In the genomic region with DNA sequence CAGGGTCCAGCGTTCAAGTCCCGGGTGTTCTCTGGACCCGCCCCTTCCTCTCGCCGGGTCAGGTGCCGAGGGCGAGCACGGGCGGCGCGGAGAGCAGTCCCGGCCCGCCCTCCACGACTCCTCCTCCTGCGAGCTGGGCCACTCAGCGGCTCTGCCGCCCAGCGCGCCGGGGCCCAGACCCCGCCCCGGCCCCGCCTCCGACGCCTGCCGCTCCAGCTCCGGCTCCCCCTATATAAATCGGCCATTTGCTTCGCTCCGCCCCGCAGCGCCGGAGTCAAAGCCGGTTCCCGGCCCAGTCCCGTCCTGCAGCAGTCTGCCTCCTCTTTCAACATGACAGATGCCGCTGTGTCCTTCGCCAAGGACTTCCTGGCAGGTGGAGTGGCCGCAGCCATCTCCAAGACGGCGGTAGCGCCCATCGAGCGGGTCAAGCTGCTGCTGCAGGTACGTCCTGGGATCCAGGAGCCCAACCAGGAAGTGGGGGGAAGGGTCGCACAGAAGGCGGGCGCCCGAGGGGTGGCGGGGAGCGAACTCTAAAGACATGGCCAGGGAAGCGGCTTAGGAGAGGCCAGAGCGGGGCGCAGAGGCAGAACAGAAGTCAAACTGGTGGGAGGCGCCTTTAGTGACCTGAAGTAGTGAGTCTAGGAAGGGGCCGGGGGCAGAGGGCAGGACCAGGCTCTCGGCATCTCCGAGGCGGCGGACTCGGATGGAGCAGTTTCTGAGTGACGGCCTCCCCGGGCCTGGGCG, we compare ENCODE assay signal across 1 cellular context.
TF ChIP-seq lines count a peak whose summit lies in the region.

A gene (plus strand): TSS at position 259 of the 744 bp plus-strand sequence. CDS start 72 bp downstream, at position 331.

TF ChIP-seq in K562, 482 proteins besides CTCF, POLR2A, EP300 and RAD21 (continued from another document and continues in another):
- TF ChIP-seq, protein P1, sequence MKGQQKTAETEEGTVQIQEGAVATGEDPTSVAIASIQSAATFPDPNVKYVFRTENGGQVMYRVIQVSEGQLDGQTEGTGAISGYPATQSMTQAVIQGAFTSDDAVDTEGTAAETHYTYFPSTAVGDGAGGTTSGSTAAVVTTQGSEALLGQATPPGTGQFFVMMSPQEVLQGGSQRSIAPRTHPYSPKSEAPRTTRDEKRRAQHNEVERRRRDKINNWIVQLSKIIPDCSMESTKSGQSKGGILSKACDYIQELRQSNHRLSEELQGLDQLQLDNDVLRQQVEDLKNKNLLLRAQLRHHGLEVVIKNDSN (CRISPR knock-in tag; IDR thresholded peaks at IDR 0.05), result peak; percentile 77
- TF ChIP-seq ZNF224 (CRISPR knock-in tag; IDR thresholded peaks at IDR 0.05) (no peak), ZNF274 (IDR thresholded peaks at IDR 0.05; ENCODE audit: borderline replicate concordance, low read depth, low read length) (no peak), SLC30A9 (CRISPR knock-in tag; IDR thresholded peaks at IDR 0.05) (no peak), SMARCA4 (IDR thresholded peaks at IDR 0.05) (no peak), TCFL5 (CRISPR knock-in tag; conservative IDR thresholded peaks at IDR 0.05) (no peak), ZNF124 (CRISPR knock-in tag; IDR thresholded peaks at IDR 0.05) (no peak), ZNF589 (CRISPR knock-in tag; IDR thresholded peaks at IDR 0.05; ENCODE audit: low read depth) (no peak), ZNF175 (CRISPR knock-in tag; IDR thresholded peaks at IDR 0.05; ENCODE audit: low read depth) (no peak), ZNF57 (CRISPR knock-in tag; IDR thresholded peaks at IDR 0.05) (no peak)
- TF ChIP-seq, protein P2, sequence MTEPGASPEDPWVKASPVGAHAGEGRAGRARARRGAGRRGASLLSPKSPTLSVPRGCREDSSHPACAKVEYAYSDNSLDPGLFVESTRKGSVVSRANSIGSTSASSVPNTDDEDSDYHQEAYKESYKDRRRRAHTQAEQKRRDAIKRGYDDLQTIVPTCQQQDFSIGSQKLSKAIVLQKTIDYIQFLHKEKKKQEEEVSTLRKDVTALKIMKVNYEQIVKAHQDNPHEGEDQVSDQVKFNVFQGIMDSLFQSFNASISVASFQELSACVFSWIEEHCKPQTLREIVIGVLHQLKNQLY (CRISPR knock-in tag; conservative IDR thresholded peaks at IDR 0.05), result no peak
- TF ChIP-seq, protein P3, sequence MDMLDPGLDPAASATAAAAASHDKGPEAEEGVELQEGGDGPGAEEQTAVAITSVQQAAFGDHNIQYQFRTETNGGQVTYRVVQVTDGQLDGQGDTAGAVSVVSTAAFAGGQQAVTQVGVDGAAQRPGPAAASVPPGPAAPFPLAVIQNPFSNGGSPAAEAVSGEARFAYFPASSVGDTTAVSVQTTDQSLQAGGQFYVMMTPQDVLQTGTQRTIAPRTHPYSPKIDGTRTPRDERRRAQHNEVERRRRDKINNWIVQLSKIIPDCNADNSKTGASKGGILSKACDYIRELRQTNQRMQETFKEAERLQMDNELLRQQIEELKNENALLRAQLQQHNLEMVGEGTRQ (CRISPR knock-in tag; IDR thresholded peaks at IDR 0.05), result peak; percentile 64; the same call in 1 of the 2 replicates
- TF ChIP-seq, protein P4, sequence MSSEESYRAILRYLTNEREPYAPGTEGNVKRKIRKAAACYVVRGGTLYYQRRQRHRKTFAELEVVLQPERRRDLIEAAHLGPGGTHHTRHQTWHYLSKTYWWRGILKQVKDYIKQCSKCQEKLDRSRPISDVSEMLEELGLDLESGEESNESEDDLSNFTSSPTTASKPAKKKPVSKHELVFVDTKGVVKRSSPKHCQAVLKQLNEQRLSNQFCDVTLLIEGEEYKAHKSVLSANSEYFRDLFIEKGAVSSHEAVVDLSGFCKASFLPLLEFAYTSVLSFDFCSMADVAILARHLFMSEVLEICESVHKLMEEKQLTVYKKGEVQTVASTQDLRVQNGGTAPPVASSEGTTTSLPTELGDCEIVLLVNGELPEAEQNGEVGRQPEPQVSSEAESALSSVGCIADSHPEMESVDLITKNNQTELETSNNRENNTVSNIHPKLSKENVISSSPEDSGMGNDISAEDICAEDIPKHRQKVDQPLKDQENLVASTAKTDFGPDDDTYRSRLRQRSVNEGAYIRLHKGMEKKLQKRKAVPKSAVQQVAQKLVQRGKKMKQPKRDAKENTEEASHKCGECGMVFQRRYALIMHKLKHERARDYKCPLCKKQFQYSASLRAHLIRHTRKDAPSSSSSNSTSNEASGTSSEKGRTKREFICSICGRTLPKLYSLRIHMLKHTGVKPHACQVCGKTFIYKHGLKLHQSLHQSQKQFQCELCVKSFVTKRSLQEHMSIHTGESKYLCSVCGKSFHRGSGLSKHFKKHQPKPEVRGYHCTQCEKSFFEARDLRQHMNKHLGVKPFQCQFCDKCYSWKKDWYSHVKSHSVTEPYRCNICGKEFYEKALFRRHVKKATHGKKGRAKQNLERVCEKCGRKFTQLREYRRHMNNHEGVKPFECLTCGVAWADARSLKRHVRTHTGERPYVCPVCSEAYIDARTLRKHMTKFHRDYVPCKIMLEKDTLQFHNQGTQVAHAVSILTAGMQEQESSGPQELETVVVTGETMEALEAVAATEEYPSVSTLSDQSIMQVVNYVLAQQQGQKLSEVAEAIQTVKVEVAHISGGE (CRISPR knock-in tag; IDR thresholded peaks at IDR 0.05), result no peak
- TF ChIP-seq, protein P5, sequence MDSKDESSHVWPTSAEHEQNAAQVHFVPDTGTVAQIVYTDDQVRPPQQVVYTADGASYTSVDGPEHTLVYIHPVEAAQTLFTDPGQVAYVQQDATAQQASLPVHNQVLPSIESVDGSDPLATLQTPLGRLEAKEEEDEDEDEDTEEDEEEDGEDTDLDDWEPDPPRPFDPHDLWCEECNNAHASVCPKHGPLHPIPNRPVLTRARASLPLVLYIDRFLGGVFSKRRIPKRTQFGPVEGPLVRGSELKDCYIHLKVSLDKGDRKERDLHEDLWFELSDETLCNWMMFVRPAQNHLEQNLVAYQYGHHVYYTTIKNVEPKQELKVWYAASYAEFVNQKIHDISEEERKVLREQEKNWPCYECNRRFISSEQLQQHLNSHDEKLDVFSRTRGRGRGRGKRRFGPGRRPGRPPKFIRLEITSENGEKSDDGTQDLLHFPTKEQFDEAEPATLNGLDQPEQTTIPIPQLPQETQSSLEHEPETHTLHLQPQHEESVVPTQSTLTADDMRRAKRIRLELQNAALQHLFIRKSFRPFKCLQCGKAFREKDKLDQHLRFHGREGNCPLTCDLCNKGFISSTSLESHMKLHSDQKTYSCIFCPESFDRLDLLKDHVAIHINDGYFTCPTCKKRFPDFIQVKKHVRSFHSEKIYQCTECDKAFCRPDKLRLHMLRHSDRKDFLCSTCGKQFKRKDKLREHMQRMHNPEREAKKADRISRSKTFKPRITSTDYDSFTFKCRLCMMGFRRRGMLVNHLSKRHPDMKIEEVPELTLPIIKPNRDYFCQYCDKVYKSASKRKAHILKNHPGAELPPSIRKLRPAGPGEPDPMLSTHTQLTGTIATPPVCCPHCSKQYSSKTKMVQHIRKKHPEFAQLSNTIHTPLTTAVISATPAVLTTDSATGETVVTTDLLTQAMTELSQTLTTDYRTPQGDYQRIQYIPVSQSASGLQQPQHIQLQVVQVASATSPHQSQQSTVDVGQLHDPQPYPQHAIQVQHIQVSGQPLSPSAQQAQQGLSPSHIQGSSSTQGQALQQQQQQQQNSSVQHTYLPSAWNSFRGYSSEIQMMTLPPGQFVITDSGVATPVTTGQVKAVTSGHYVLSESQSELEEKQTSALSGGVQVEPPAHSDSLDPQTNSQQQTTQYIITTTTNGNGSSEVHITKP (IDR thresholded peaks at IDR 0.05; ENCODE audit: partially characterized antibody), result peak; percentile 51
- TF ChIP-seq, protein P6, sequence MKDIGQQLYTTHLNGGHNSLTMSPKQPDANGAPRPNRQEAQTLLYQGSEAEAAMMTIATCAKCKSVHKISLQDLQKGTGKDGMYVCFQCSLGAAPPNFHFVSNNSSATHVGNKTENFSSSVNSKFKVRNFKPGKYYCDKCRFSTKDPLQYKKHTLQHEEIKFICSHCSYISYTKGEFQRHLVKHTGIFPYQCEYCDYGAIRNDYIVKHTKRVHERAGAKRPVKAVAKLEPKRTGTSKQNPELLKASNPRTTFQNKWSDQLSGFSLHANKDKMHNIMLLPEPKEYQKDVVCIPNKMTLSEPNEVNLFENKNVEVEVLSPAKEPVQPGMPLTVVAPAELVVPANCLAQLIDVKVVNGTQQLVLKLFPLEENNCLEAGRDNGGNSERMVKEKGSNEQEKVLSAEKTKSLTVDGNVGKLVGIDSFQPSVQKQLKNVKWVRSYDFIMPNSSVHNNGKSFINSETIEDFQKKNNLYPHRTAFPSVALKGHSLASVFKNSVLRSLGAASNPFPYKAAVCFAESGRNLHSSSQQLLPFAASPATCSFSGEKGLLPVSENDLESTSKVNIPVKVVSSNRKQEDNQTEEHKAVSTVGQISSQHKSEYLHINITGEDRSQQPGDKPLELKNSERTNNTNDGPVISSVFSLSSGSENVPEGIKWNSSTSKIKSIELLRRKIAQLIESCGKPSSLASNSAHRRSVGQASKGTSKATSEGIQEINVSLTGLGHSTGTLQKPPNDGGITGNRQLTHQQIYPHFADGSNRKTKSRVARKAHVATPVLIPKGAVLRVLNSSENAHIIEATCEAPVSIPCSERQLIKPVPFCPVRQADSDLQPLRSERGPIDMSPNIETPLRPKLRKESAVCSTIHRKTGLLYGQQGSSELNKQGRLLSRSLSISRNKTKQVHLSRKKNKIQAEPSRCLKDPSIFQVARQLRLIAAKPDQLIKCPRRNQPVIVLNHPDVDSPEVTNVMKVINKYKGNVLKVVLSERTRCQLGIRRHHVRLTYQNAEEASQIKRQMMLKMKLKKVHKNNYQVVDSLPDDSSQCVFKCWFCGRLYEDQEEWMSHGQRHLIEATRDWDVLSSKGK (CRISPR knock-in tag; IDR thresholded peaks at IDR 0.05), result no peak
- TF ChIP-seq, protein P7, sequence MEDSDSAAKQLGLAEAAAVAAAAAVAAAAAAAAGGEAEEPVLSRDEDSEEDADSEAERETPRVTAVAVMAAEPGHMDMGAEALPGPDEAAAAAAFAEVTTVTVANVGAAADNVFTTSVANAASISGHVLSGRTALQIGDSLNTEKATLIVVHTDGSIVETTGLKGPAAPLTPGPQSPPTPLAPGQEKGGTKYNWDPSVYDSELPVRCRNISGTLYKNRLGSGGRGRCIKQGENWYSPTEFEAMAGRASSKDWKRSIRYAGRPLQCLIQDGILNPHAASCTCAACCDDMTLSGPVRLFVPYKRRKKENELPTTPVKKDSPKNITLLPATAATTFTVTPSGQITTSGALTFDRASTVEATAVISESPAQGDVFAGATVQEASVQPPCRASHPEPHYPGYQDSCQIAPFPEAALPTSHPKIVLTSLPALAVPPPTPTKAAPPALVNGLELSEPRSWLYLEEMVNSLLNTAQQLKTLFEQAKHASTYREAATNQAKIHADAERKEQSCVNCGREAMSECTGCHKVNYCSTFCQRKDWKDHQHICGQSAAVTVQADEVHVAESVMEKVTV (CRISPR knock-in tag; IDR thresholded peaks at IDR 0.05), result no peak
- TF ChIP-seq, protein P8, sequence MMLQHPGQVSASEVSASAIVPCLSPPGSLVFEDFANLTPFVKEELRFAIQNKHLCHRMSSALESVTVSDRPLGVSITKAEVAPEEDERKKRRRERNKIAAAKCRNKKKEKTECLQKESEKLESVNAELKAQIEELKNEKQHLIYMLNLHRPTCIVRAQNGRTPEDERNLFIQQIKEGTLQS (IDR thresholded peaks at IDR 0.05), result no peak
- TF ChIP-seq, protein P8 (CRISPR knock-in tag; conservative IDR thresholded peaks at IDR 0.05), result no peak
- TF ChIP-seq, protein P9, sequence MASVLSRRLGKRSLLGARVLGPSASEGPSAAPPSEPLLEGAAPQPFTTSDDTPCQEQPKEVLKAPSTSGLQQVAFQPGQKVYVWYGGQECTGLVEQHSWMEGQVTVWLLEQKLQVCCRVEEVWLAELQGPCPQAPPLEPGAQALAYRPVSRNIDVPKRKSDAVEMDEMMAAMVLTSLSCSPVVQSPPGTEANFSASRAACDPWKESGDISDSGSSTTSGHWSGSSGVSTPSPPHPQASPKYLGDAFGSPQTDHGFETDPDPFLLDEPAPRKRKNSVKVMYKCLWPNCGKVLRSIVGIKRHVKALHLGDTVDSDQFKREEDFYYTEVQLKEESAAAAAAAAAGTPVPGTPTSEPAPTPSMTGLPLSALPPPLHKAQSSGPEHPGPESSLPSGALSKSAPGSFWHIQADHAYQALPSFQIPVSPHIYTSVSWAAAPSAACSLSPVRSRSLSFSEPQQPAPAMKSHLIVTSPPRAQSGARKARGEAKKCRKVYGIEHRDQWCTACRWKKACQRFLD (CRISPR knock-in tag; IDR thresholded peaks at IDR 0.05), result peak; percentile 54; the same call in 1 of the 2 replicates
- TF ChIP-seq, protein P10, sequence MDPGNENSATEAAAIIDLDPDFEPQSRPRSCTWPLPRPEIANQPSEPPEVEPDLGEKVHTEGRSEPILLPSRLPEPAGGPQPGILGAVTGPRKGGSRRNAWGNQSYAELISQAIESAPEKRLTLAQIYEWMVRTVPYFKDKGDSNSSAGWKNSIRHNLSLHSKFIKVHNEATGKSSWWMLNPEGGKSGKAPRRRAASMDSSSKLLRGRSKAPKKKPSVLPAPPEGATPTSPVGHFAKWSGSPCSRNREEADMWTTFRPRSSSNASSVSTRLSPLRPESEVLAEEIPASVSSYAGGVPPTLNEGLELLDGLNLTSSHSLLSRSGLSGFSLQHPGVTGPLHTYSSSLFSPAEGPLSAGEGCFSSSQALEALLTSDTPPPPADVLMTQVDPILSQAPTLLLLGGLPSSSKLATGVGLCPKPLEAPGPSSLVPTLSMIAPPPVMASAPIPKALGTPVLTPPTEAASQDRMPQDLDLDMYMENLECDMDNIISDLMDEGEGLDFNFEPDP (CRISPR knock-in tag; IDR thresholded peaks at IDR 0.05), result no peak
